17 cellular contexts compared by ENCODE assay signal in the genomic region with DNA sequence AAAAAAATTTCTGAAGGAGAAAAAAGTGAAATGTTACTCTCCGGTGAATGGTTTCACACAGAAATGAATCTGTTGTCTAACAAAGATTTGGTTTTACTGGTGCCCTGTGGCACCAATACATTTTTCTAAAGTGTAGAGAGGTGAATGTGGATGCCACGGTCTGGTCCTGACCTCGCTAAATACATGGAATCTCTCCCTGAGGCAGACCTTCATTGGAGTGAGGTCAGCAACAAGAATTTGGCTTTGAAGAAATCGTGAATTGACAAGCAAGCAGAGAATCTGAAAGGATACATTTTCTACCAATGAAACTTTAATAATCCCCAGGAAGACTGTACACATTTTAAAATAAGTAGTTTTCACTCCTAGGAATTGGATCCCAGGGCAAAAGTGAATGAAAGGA.
"Had no signal": no experiment of that assay in that cellular context is flagged by ENCODE, and none has a peak within 500 bp of the region (broad histone marks: within the 10 kb centered on the region; RNA-seq: fewer than 3 reads in every experiment).

No MANE protein-coding gene starts in this region.

- H3K9me3 ChIP-seq: gastrocnemius medialis, mucosa of descending colon, psoas muscle, right lobe of liver, testis had no signal

- H3K4me3 ChIP-seq: gastrocnemius medialis, mucosa of descending colon, psoas muscle, right lobe of liver, testis had no signal

- DNase-seq: activated B cell treated with CpG ODN at 0.5 μM for 24 hours; activated CD4-positive, alpha-beta T cell treated with anti-CD3 and anti-CD28 coated beads for 48 hours; activated CD8-positive, alpha-beta memory T cell treated with anti-CD3 and anti-CD28 coated beads, Interleukin-2, amount 50 U/mL, for 48 hours; activated gamma-delta T cell treated with Interleukin-2 at 50 U/mL for 16 hours; activated T-cell treated with anti-CD3 and anti-CD28 coated beads, Interleukin-2, amount 50 U/mL, for 72 hours; amniotic stem cell; central memory CD4-positive, alpha-beta T cell; effector memory CD4-positive, alpha-beta T cell; gastrocnemius medialis; mucosa of descending colon; natural killer cell; occipital lobe; psoas muscle; right lobe of liver; stimulated activated naive CD8-positive, alpha-beta T cell treated with anti-CD3 and anti-CD28 coated beads, Interleukin-15, amount 100 ng/mL, for 72 hours; SW 1271; testis had no signal

- ATAC-seq: activated T-cell treated with anti-CD3 and anti-CD28 coated beads, Interleukin-2, amount 50 U/mL, for 72 hours; gastrocnemius medialis; mucosa of descending colon; natural killer cell; psoas muscle; right lobe of liver; stimulated activated naive CD8-positive, alpha-beta T cell treated with anti-CD3 and anti-CD28 coated beads, Interleukin-15, amount 100 ng/mL, for 72 hours had no signal

- H3K27ac ChIP-seq: psoas muscle, right lobe of liver had no signal

- H3K36me3 ChIP-seq: gastrocnemius medialis, right lobe of liver had no signal

- H3K27me3 ChIP-seq: gastrocnemius medialis, right lobe of liver, testis had no signal

- H3K4me1 ChIP-seq: gastrocnemius medialis, psoas muscle, right lobe of liver had no signal
